ENCODE assay signal across 9 cellular contexts in the genomic region with DNA sequence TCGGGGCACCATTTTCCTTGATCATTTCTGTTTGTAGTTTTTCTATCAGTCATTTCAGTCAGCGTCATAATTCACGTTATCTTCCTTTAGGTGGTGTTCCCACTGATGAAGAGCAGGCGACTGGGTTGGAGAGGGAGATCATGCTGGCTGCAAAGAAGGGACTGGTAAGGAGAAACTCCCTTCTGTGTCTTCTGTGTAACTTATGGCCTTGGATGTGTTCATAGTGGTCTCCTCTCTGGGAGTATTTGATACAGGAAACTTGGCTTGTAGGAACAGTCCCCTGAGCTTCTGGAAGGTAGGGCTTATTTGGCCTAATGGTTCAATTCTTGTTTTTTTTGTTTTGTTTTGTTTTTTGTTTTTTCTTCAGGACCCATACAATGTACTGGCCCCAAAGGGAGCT. TPM values are rescaled to one million over a fixed set of nuclear protein-coding genes. Genes with fewer than 3 reads are reported as not detected.
DNase-seq lines count a peak whose midpoint lies in the region; ATAC-seq, FAIRE-seq and TF ChIP-seq lines count a peak whose summit lies in the region.
"Had no signal": no experiment of that assay in that cellular context is flagged by ENCODE, and none has a peak within 500 bp of the region (broad histone marks: within the 10 kb centered on the region; RNA-seq: fewer than 3 reads in every experiment).

No MANE protein-coding gene starts in this region.

- H3K27ac ChIP-seq in kidney (ENCODE audit: low read depth in 2 of 2, low read length in 2 of 2) (no peak overlapping the region), suprapubic skin (no peak overlapping the region)

- TF ChIP-seq POLR2A in suprapubic skin (IDR thresholded peaks at IDR 0.05), result no peak

- no peak for ATAC-seq in activated CD4-positive, alpha-beta T cell treated with anti-CD3 and anti-CD28 coated beads for 36 hours
- ATAC-seq in GM21423 (IDR thresholded peaks at IDR 0.05; ENCODE audit: unreplicated experiment), result no peak

- H3K9ac ChIP-seq in kidney (ENCODE audit: low read length in 2 of 2), result peak overlapping the region in 1 of 2 donors; percentile 5

- CTCF ChIA-PET in activated CD4-positive, alpha-beta T cell treated with anti-CD3 and anti-CD28 coated beads for 36 hours (lab: Charles Lee), result interaction anchor here (0.6 to 2.6 kb wide), 7 partner anchors 15 to 71 kb away, joined by 3 to 27 read pairs (median 6); partner anchors contain the start of gene ACTR1B

- FAIRE-seq in kidney (lab: Jason Lieb, UNC), result no peak
- FAIRE-seq: TTC549 had no signal

- peak overlapping the region; percentile 89 to 99 for H3K4me3 ChIP-seq in kidney (ENCODE audit: low read length in 2 of 2)
- H3K4me3 ChIP-seq in suprapubic skin, result peak overlapping the region; percentile 96

- no peaks in the 10 kb centered on the region for H3K9me3 ChIP-seq in kidney (ENCODE audit: control insufficient read depth in 1 of 2, low read length in 2 of 2)
- no peaks in the 10 kb centered on the region for H3K9me3 ChIP-seq in suprapubic skin

- 89% methylated on average over 4 of the region's 4 CpGs for WGBS in suprapubic skin

- H3K4me1 ChIP-seq in kidney (ENCODE audit: control insufficient read depth in 1 of 2, insufficient read depth in 1 of 2, low read depth in 1 of 2, low read length in 2 of 2), result peaks cover 7 to 8% of the 10 kb centered on the region in 2 donors
- H3K4me1 ChIP-seq in suprapubic skin, result peaks cover 16% of the 10 kb centered on the region

- no peak for DNase-seq in activated CD4-positive, alpha-beta T cell treated with anti-CD3 and anti-CD28 coated beads for 36 hours
- DNase-seq in activated CD4-positive, alpha-beta T cell treated with anti-CD3 and anti-CD28 coated beads for 1 hour, result no peak
- DNase-seq in kidney (no peak), suprapubic skin (ENCODE audit: low spot score in 2 of 2) (no peak), SKM-1 treated with dmso at 0.1 percent for 144 hours (lab: John Stamatoyannopoulos, UW; ENCODE audit: unreplicated experiment) (no peak), NCI-H526 (lab: John Stamatoyannopoulos, UW) (no peak)

- H3K27me3 Mint-ChIP-seq in activated CD4-positive, alpha-beta T cell treated with anti-CD3 and anti-CD28 coated beads for 36 hours, result no peaks in the 10 kb centered on the region
- no peaks in the 10 kb centered on the region for H3K27me3 Mint-ChIP-seq in activated naive CD8-positive, alpha-beta T cell

- H3K27me3 ChIP-seq in suprapubic skin, result no peaks in the 10 kb centered on the region

- H3K4me3 Mint-ChIP-seq in activated CD4-positive, alpha-beta T cell treated with anti-CD3 and anti-CD28 coated beads for 36 hours, result peak overlapping the region; percentile 87
- peak overlapping the region; percentile 93 for H3K4me3 Mint-ChIP-seq in activated naive CD8-positive, alpha-beta T cell

- H3K36me3 ChIP-seq in kidney (ENCODE audit: control insufficient read depth in 1 of 2, insufficient read depth in 2 of 2, low read length in 2 of 2) (peaks cover 16 to 20% of the 10 kb centered on the region in 2 donors), suprapubic skin (peaks cover 30% of the 10 kb centered on the region)

- POLR2A ChIA-PET in activated CD4-positive, alpha-beta T cell treated with anti-CD3 and anti-CD28 coated beads for 36 hours (lab: Charles Lee), result interaction anchor here (0.6 to 8.6 kb wide), 6 partner anchors 11 to 66 kb away, joined by 6 to 96 read pairs (median 8); partner anchors contain the start of genes ACTR1B and ZAP70

- intact Hi-C loops in activated CD4-positive, alpha-beta T cell treated with anti-CD3 and anti-CD28 coated beads for 36 hours (cut with DNase I, micrococcal nuclease), result loop anchor here (5.0 kb wide), 2 partner anchors 45 to 1690 kb away; partner anchors contain the start of genes EIF5B (in 1 of the 2) and TXNDC9 (in 1 of the 2)
- intact Hi-C loops in kidney (cut with DNase I), result no loop called here

- TF ChIP-seq CTCF in kidney (IDR thresholded peaks at IDR 0.05; ENCODE audit: borderline replicate concordance, extremely low read depth, insufficient read depth) (no peak), suprapubic skin (IDR thresholded peaks at IDR 0.05) (no peak)

- H3K36me3 Mint-ChIP-seq in activated CD4-positive, alpha-beta T cell treated with anti-CD3 and anti-CD28 coated beads for 36 hours (ENCODE audit: low read depth), result peaks cover 34% of the 10 kb centered on the region
- H3K36me3 Mint-ChIP-seq in activated naive CD8-positive, alpha-beta T cell, result peaks cover 15% of the 10 kb centered on the region

- peak overlapping the region; percentile 98 for H3K27ac Mint-ChIP-seq in activated CD4-positive, alpha-beta T cell treated with anti-CD3 and anti-CD28 coated beads for 36 hours
- H3K27ac Mint-ChIP-seq in activated naive CD8-positive, alpha-beta T cell, result peak overlapping the region; percentile 97

- no peaks in the 10 kb centered on the region for H3K9me3 Mint-ChIP-seq in activated CD4-positive, alpha-beta T cell treated with anti-CD3 and anti-CD28 coated beads for 36 hours (ENCODE audit: low read depth)
- no peaks in the 10 kb centered on the region for H3K9me3 Mint-ChIP-seq in activated naive CD8-positive, alpha-beta T cell (ENCODE audit: low read depth)

- no peak for TF ChIP-seq EP300 in suprapubic skin (IDR thresholded peaks at IDR 0.05)

- H3K4me1 Mint-ChIP-seq in activated CD4-positive, alpha-beta T cell treated with anti-CD3 and anti-CD28 coated beads for 36 hours, result peaks cover 14% of the 10 kb centered on the region
- H3K4me1 Mint-ChIP-seq in activated naive CD8-positive, alpha-beta T cell (ENCODE audit: low read depth), result peaks cover 22% of the 10 kb centered on the region

RNA-seq across cellular contexts. Expression of gene COX5B, which starts 1.1 kb away (rescaled TPM):
- 100 to 1,000 TPM; 189 to 220 TPM for total RNA-seq in activated CD4-positive, alpha-beta T cell treated with anti-CD3 and anti-CD28 coated beads for 36 hours
- total RNA-seq in kidney, result 238 TPM
- polyA plus RNA-seq in kidney (ENCODE audit: insufficient read depth, low read depth, low replicate concordance), result 1,246 TPM
- total RNA-seq in suprapubic skin, result 100 to 1,000 TPM; 260 to 595 (median 427) TPM

RNA-seq across cellular contexts. Expression of gene ACTR1B, which starts 16.9 kb away (rescaled TPM):
- 100 to 1,000 TPM in 1 of 2 experiments, 10 to 100 TPM in 1; 92.0 to 124 TPM for total RNA-seq in activated CD4-positive, alpha-beta T cell treated with anti-CD3 and anti-CD28 coated beads for 36 hours
- total RNA-seq in kidney, result 76.7 TPM
- polyA plus RNA-seq in kidney (ENCODE audit: insufficient read depth, low read depth, low replicate concordance), result 62.4 TPM
- 10 to 100 TPM; 54.9 to 89.1 (median 74.4) TPM for total RNA-seq in suprapubic skin

RNA-seq across cellular contexts. Expression of gene C2orf92, which starts 22.5 kb away (rescaled TPM):
- 1 to 10 TPM; 7.4 to 8.9 TPM for total RNA-seq in activated CD4-positive, alpha-beta T cell treated with anti-CD3 and anti-CD28 coated beads for 36 hours
- total RNA-seq in kidney, result 7.3 TPM
- 3.3 TPM for polyA plus RNA-seq in kidney (ENCODE audit: insufficient read depth, low read depth, low replicate concordance)
- total RNA-seq in suprapubic skin, result 10 to 100 TPM in 3 of 4 donors, 1 to 10 TPM in 1; 4.5 to 45.7 (median 14.7) TPM

RNA-seq across cellular contexts. Expression of gene ANKRD36B, which starts 57.3 kb away (rescaled TPM):
- total RNA-seq in activated CD4-positive, alpha-beta T cell treated with anti-CD3 and anti-CD28 coated beads for 36 hours, result 10 to 100 TPM; 22.1 to 22.7 TPM
- 23.3 TPM for total RNA-seq in kidney
- polyA plus RNA-seq in kidney (ENCODE audit: insufficient read depth, low read depth, low replicate concordance), result 1.2 TPM
- 100 to 1,000 TPM in 1 of 4 donors, 10 to 100 TPM in 3; 13.8 to 112 (median 20.9) TPM for total RNA-seq in suprapubic skin
